ENCODE assay signal across 1 cellular context in genomic region chr17:47970725-47971511, GRCh38.
TF ChIP-seq lines count a peak whose summit lies in the region.

Gene CDK5RAP3, plus strand, starts transcription at chr17:47971113. Its CDS starts 34 bp downstream, at chr17:47971147.

TF ChIP-seq in K562, 482 proteins besides CTCF, POLR2A, EP300 and RAD21 (continued from another document and continues in another):
- TF ChIP-seq MGA (IDR thresholded peaks at IDR 0.05) = peak; percentile 100
- TF ChIP-seq HSF4 (CRISPR knock-in tag; IDR thresholded peaks at IDR 0.05; ENCODE audit: borderline replicate concordance) = peak; percentile 55; the same call in 1 of the 2 replicates
- TF ChIP-seq BDP1 (IDR thresholded peaks at IDR 0.05; ENCODE audit: insufficient read depth, insufficient read length) = no peak
- peak; percentile 85; the same call in 1 of the 2 replicates for TF ChIP-seq MTA3 (IDR thresholded peaks at IDR 0.05; ENCODE audit: borderline replicate concordance)
- no peak for TF ChIP-seq ZNF512 (tag; IDR thresholded peaks at IDR 0.05)
- TF ChIP-seq GTF2F1 (IDR thresholded peaks at IDR 0.05; ENCODE audit: low read depth, low read length) = 0 out of 2 replicates have a peak, but pooled peaks have one; percentile 41
- peak; percentile 33 for TF ChIP-seq HMGN3 (IDR thresholded peaks at IDR 0.05; ENCODE audit: borderline replicate concordance, extremely low read depth, insufficient read length, low read depth, low read length)
- TF ChIP-seq FOXK1 (CRISPR knock-in tag; IDR thresholded peaks at IDR 0.05; ENCODE audit: borderline replicate concordance) = peak; percentile 97; the same call in 1 of the 2 replicates
- no peak for TF ChIP-seq RBM15 (IDR thresholded peaks at IDR 0.05; ENCODE audit: insufficient read depth, low read length)
- TF ChIP-seq SPI1 (IDR thresholded peaks at IDR 0.05; ENCODE audit: borderline replicate concordance, low read depth, low read length) = peak; percentile 93
- peak; percentile 82 for TF ChIP-seq CREM (IDR thresholded peaks at IDR 0.05; ENCODE audit: low read depth)
- peak in 1 of 2 experiments; percentile 84; a peak in 2 of 4 replicates for TF ChIP-seq SRF (CRISPR knock-in tag; IDR thresholded peaks at IDR 0.05)
- TF ChIP-seq SRSF3 (IDR thresholded peaks at IDR 0.05; ENCODE audit: insufficient read depth, low read length) = 0 out of 2 replicates have a peak, but pooled peaks have one; percentile 69
- 0 out of 2 replicates have a peak, but pooled peaks have one; percentile 50 for TF ChIP-seq CEBPZ (IDR thresholded peaks at IDR 0.05; ENCODE audit: borderline replicate concordance, low read depth, low read length)
- TF ChIP-seq ARNT (IDR thresholded peaks at IDR 0.05) = peak in 1 of 2 experiments; percentile 39; a peak in 1 of 4 replicates
- TF ChIP-seq SMC3 (conservative IDR thresholded peaks at IDR 0.05; ENCODE audit: insufficient read depth, low read depth, low read length) = peak; percentile 71; the same call in 1 of the 2 replicates
- no peak for TF ChIP-seq ZNF655 (CRISPR knock-in tag; IDR thresholded peaks at IDR 0.05)
- TF ChIP-seq GTF2E2 (tag; IDR thresholded peaks at IDR 0.05) = peak; percentile 50; the same call in 1 of the 2 replicates
- TF ChIP-seq SMARCE1 (IDR thresholded peaks at IDR 0.05) = 0 out of 2 replicates have a peak, but pooled peaks have one; percentile 36
- peak; percentile 53; the same call in 1 of the 2 replicates for TF ChIP-seq ZNF263 (CRISPR knock-in tag; IDR thresholded peaks at IDR 0.05; ENCODE audit: borderline replicate concordance)
- no peak; the same call in 1 of the 2 replicates for TF ChIP-seq ZBTB40 (IDR thresholded peaks at IDR 0.05)
- TF ChIP-seq ZBTB40 (CRISPR knock-in tag; IDR thresholded peaks at IDR 0.05) = peak; percentile 64; the same call in 1 of the 2 replicates
- TF ChIP-seq EGR1 (conservative IDR thresholded peaks at IDR 0.05) = peak; percentile 13
- TF ChIP-seq ZNF165 (CRISPR knock-in tag; IDR thresholded peaks at IDR 0.05; ENCODE audit: borderline replicate concordance) = peak; percentile 10; the same call in 1 of the 2 replicates
